ENCODE assay signal across 8 cellular contexts in genomic region chr15:92232876-92233275, GRCh38.
"Had no signal": no experiment of that assay in that cellular context is flagged by ENCODE, and none has a peak within 500 bp of the region (broad histone marks: within the 10 kb centered on the region; RNA-seq: fewer than 3 reads in every experiment).

No MANE protein-coding gene starts in this region.

- H3K4me3 ChIP-seq: GM12878 had no signal

- DNase-seq: GDM1, GF-D8 had no signal

- ATAC-seq: GM12878 had no signal

- FAIRE-seq: G401.6, GM12878, GM12891, GM12892, GM18507, GM19239 had no signal
